8 cellular contexts compared by ENCODE assay signal in the genomic region with DNA sequence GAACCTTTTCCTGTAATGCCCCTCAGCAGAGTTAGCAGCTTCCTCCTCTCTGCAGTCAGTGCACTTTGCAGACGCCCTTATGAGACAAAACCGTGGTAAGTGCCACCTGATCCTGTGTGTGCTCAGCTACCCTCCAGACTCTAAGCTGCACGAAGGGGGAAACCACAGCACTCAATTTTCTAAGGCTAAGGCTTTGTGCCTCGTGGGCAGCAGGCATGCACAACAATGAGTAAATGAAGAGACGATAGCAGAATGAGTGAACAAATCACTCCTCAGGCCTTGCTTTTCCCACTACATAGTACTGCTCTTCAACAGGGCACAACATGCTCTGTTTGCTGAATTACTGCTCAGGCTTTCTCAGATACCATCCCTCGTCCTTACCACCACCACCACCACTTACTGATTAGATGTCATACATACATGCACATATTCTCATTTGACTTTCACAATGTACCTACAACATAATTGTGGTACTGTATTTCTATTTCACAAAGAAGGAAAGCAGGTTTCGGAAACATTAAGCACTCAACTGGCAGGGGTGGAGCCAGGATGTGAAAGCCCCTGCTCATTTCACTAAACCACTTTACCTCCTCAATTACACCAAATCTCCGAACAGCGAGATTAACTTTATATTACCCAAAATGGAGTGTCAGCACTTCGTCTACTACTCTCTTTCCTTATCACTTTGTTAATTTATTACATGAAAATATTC.
DNase-seq lines count a peak whose midpoint lies in the region; ATAC-seq and TF ChIP-seq lines count a peak whose summit lies in the region.

No MANE protein-coding gene starts in this region.

- CTCF ChIA-PET in activated CD4-positive, alpha-beta T cell treated with anti-CD3 and anti-CD28 coated beads for 36 hours (lab: Charles Lee), result interaction anchor here (0.7 to 2.8 kb wide), 5 partner anchors 13 to 495 kb away, joined by 3 to 10 read pairs (median 4); no protein-coding TSS in a partner anchor

- no peaks in the 10 kb centered on the region for H3K9me3 ChIP-seq in heart left ventricle

- no peak overlapping the region for H3K4me3 ChIP-seq in heart left ventricle

- no peaks in the 10 kb centered on the region for H3K27me3 ChIP-seq in heart left ventricle

- POLR2A ChIA-PET in activated CD4-positive, alpha-beta T cell treated with anti-CD3 and anti-CD28 coated beads for 36 hours (lab: Charles Lee), result interaction anchor here (0.7 kb wide), 1 partner anchor 208 kb away, joined by 3 read pairs; the partner anchor contains the start of gene GLCCI1

- 66 to 76% (median 71%) methylated on average over 10 of the region's 10 CpGs for WGBS in heart left ventricle, 4 donors

- TF ChIP-seq CTCF in GM10266 (IDR thresholded peaks at IDR 0.05; ENCODE audit: control insufficient read depth, insufficient read depth, low read depth, missing control alignments) (no peak), heart left ventricle (IDR thresholded peaks at IDR 0.05) (no peak)

- H3K36me3 ChIP-seq in heart left ventricle, result no peaks in the 10 kb centered on the region

- H3K27ac Mint-ChIP-seq in IgD-negative memory B cell, result peak overlapping the region; percentile 84 to 94 (median 91)
- H3K27ac Mint-ChIP-seq in activated CD4-positive, alpha-beta T cell treated with anti-CD3 and anti-CD28 coated beads for 36 hours, result peak overlapping the region; percentile 95

- peaks cover 41 to 52% (median 43%) of the 10 kb centered on the region in 3 donors for H3K4me1 Mint-ChIP-seq in IgD-negative memory B cell
- H3K4me1 Mint-ChIP-seq in activated CD4-positive, alpha-beta T cell treated with anti-CD3 and anti-CD28 coated beads for 36 hours, result peaks cover 42% of the 10 kb centered on the region

- peaks cover 0 to 75% (median 18%) of the 10 kb centered on the region in 12 donors for H3K4me1 ChIP-seq in heart left ventricle

- intact Hi-C loops in activated CD4-positive, alpha-beta T cell treated with anti-CD3 and anti-CD28 coated beads for 36 hours (cut with DNase I, micrococcal nuclease), result loop anchor here (1.0 to 2.0 kb wide), 7 partner anchors 42 to 994 kb away; partner anchors contain the start of genes GLCCI1 (in 2 of the 2), C1GALT1 (in 1 of the 2) and UMAD1 (in 1 of the 2)
- intact Hi-C loops in heart left ventricle (cut with DNase I), result no loop called here

- DNase-seq in GM10266 (ENCODE audit: extremely low spot score), result peak; percentile 46
- peak; percentile 74 for DNase-seq in activated CD4-positive, alpha-beta T cell treated with anti-CD3 and anti-CD28 coated beads for 36 hours
- DNase-seq in heart left ventricle, result no peak
- peak; percentile 27 to 48 for DNase-seq in stimulated activated CD8-positive, alpha-beta memory T cell treated with anti-CD3 and anti-CD28 coated beads, Interleukin-7, amount 100 ng/mL, for 48 hours (ENCODE audit: extremely low read depth in 1 of 2, low read depth in 1 of 2)
- DNase-seq in RKO (ENCODE audit: low spot score), result no peak
- DNase-seq in HCEC 1CT, result no peak

- ATAC-seq in GM21390 (IDR thresholded peaks at IDR 0.05; ENCODE audit: unreplicated experiment), result peak; percentile 79
- peak; percentile 85 for ATAC-seq in activated CD4-positive, alpha-beta T cell treated with anti-CD3 and anti-CD28 coated beads for 36 hours
- ATAC-seq in heart left ventricle, result peak in 3 of 4 donors; percentile 39 to 55 (median 55)

- peak overlapping the region; percentile 65 to 92 (median 80) for H3K4me3 Mint-ChIP-seq in IgD-negative memory B cell
- peak overlapping the region; percentile 63 for H3K4me3 Mint-ChIP-seq in activated CD4-positive, alpha-beta T cell treated with anti-CD3 and anti-CD28 coated beads for 36 hours

- no peak for TF ChIP-seq POLR2A in heart left ventricle (IDR thresholded peaks at IDR 0.05)

- no peaks in the 10 kb centered on the region for H3K9me3 Mint-ChIP-seq in IgD-negative memory B cell
- no peaks in the 10 kb centered on the region for H3K9me3 Mint-ChIP-seq in activated CD4-positive, alpha-beta T cell treated with anti-CD3 and anti-CD28 coated beads for 36 hours (ENCODE audit: low read depth)

- H3K27ac ChIP-seq in heart left ventricle, result peak overlapping the region in 1 of 12 donors; percentile 86

- H3K36me3 Mint-ChIP-seq in IgD-negative memory B cell, result peaks cover 3% of the 10 kb centered on the region
- no peaks in the 10 kb centered on the region for H3K36me3 Mint-ChIP-seq in activated CD4-positive, alpha-beta T cell treated with anti-CD3 and anti-CD28 coated beads for 36 hours (ENCODE audit: low read depth)

- no peaks in the 10 kb centered on the region for H3K27me3 Mint-ChIP-seq in IgD-negative memory B cell
- H3K27me3 Mint-ChIP-seq in activated CD4-positive, alpha-beta T cell treated with anti-CD3 and anti-CD28 coated beads for 36 hours, result no peaks in the 10 kb centered on the region

Comparison
In these comparisons a context has a peak if more than half of its experiments do, and no peak if none do; other contexts are left out.
1. DNase-seq: peak in GM10266 (single experiment), activated CD4-positive, alpha-beta T cell treated with anti-CD3 and anti-CD28 coated beads for 36 hours (single experiment) and stimulated activated CD8-positive, alpha-beta memory T cell treated with anti-CD3 and anti-CD28 coated beads, Interleukin-7, amount 100 ng/mL, for 48 hours (2 of 2); none in heart left ventricle (0 of 5), RKO (single experiment) and HCEC 1CT (single experiment).
2. intact Hi-C loops: an anchor here in activated CD4-positive, alpha-beta T cell treated with anti-CD3 and anti-CD28 coated beads for 36 hours (1.0 to 2.0 kb wide); none called in heart left ventricle.
3. Peak in every context shown above with its lines, with median percentiles within 50 percentile points of each other: ATAC-seq.